Comparison of ENCODE assay signal across 17 cellular contexts in genomic region chr2:75788925-75789324, GRCh38.
"Had no signal": no experiment of that assay in that cellular context is flagged by ENCODE, and none has a peak within 500 bp of the region (broad histone marks: within the 10 kb centered on the region; RNA-seq: fewer than 3 reads in every experiment).

No MANE protein-coding gene starts in this region.

- H3K9me3 ChIP-seq: body of pancreas, lower lobe of right lung, neutrophil, right atrium auricular region, suprapubic skin, upper lobe of right lung had no signal

- ATAC-seq: activated CD4-positive, alpha-beta T cell treated with anti-CD3 and anti-CD28 coated beads for 36 hours; activated CD8-positive, alpha-beta T cell treated with anti-CD3 and anti-CD28 coated beads, Interleukin-2, amount 10 ng/mL, durations not matched to agents 7 days and 5 days; stimulated activated naive CD8-positive, alpha-beta T cell treated with anti-CD3 and anti-CD28 coated beads, Interleukin-15, Interleukin-2, amounts not matched to agents 100 U/mL and 50 U/mL, for 24 hours; T-cell had no signal

- H3K27ac ChIP-seq: body of pancreas, lower lobe of right lung, neutrophil, right atrium auricular region, suprapubic skin, upper lobe of right lung, WERI-Rb-1 had no signal

- H3K36me3 ChIP-seq: lower lobe of right lung, neutrophil, right atrium auricular region, suprapubic skin, upper lobe of right lung, WERI-Rb-1 had no signal

- H3K4me3 ChIP-seq: body of pancreas, lower lobe of right lung, right atrium auricular region, suprapubic skin, upper lobe of right lung had no signal

- H3K27me3 ChIP-seq: body of pancreas, neutrophil, right atrium auricular region, suprapubic skin, upper lobe of right lung had no signal

- H3K4me1 ChIP-seq: body of pancreas, right atrium auricular region, suprapubic skin, upper lobe of right lung had no signal

- DNase-seq: activated CD4-positive, alpha-beta T cell treated with anti-CD3 and anti-CD28 coated beads for 36 hours; activated CD8-positive, alpha-beta memory T cell treated with anti-CD3 and anti-CD28 coated beads, Interleukin-2, amount 50 U/mL, for 48 hours; activated CD8-positive, alpha-beta T cell treated with anti-CD3 and anti-CD28 coated beads, Interleukin-2, amount 10 ng/mL, durations not matched to agents 7 days and 5 days; activated naive CD8-positive, alpha-beta T cell treated with anti-CD3 and anti-CD28 coated beads, Interleukin-2, amount 10 ng/mL, durations not matched to agents 7 days and 5 days; cerebellar nuclear complex; dermis blood vessel endothelial cell; hypothalamus; lower lobe of right lung; naive B cell; stimulated activated naive CD8-positive, alpha-beta T cell treated with anti-CD3 and anti-CD28 coated beads, Interleukin-15, Interleukin-2, amounts not matched to agents 100 U/mL and 50 U/mL, for 24 hours; T-cell; upper lobe of right lung; WERI-Rb-1 had no signal
